In the genomic region with DNA sequence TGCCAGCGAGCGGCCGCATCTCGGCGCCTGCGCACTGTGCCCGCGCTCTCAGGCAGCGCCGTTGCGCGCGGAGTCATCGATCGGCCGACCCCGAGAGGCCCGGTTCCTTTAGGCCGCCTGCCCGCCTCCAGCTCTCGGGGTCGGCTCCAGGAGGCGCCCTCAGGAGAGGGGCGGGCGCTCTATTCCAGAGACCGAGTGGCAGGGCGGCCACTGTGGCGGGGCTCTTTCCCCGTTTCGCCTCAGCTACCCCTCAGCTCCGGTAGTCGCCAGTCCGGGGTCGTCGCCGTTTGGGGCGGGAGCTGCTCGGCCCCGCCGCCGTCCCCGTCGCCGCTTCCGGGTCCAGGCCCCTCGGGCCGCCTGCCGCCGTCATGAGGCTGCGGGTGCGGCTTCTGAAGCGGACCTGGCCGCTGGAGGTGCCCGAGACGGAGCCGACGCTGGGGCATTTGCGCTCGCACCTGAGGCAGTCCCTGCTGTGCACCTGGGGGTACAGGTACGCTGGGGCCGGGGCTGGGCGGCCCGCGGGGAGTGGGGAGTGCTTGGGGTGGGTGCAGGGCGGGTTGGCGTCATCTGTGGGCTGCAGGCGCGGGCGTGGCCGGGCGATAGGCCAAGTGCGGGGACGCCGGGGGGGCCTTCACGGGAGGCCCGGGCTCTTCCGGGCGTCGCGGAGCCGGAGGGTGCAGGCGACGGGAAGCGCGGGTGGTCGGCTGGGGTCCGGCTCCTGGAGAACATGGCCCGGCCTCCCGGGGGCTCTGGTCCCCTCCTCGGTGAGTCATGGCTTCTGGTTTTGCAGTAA, we compare ENCODE assay signal across 1 cellular context.
TF ChIP-seq lines count a peak whose summit lies in the region.

A gene (plus strand): TSS at position 177 of the 793 bp plus-strand sequence. CDS start 192 bp downstream, at position 369.

TF ChIP-seq in K562, 482 proteins besides CTCF, POLR2A, EP300 and RAD21 (continued from another document and continues in another):
- TF ChIP-seq TOE1 (IDR thresholded peaks at IDR 0.05; ENCODE audit: borderline replicate concordance): no peak
- no peak for TF ChIP-seq TOE1 (CRISPR knock-in tag; IDR thresholded peaks at IDR 0.05; ENCODE audit: borderline replicate concordance, low read depth)
- no peak for TF ChIP-seq SRSF9 (IDR thresholded peaks at IDR 0.05; ENCODE audit: borderline replicate concordance, low read depth, low read length)
- TF ChIP-seq, protein P1, sequence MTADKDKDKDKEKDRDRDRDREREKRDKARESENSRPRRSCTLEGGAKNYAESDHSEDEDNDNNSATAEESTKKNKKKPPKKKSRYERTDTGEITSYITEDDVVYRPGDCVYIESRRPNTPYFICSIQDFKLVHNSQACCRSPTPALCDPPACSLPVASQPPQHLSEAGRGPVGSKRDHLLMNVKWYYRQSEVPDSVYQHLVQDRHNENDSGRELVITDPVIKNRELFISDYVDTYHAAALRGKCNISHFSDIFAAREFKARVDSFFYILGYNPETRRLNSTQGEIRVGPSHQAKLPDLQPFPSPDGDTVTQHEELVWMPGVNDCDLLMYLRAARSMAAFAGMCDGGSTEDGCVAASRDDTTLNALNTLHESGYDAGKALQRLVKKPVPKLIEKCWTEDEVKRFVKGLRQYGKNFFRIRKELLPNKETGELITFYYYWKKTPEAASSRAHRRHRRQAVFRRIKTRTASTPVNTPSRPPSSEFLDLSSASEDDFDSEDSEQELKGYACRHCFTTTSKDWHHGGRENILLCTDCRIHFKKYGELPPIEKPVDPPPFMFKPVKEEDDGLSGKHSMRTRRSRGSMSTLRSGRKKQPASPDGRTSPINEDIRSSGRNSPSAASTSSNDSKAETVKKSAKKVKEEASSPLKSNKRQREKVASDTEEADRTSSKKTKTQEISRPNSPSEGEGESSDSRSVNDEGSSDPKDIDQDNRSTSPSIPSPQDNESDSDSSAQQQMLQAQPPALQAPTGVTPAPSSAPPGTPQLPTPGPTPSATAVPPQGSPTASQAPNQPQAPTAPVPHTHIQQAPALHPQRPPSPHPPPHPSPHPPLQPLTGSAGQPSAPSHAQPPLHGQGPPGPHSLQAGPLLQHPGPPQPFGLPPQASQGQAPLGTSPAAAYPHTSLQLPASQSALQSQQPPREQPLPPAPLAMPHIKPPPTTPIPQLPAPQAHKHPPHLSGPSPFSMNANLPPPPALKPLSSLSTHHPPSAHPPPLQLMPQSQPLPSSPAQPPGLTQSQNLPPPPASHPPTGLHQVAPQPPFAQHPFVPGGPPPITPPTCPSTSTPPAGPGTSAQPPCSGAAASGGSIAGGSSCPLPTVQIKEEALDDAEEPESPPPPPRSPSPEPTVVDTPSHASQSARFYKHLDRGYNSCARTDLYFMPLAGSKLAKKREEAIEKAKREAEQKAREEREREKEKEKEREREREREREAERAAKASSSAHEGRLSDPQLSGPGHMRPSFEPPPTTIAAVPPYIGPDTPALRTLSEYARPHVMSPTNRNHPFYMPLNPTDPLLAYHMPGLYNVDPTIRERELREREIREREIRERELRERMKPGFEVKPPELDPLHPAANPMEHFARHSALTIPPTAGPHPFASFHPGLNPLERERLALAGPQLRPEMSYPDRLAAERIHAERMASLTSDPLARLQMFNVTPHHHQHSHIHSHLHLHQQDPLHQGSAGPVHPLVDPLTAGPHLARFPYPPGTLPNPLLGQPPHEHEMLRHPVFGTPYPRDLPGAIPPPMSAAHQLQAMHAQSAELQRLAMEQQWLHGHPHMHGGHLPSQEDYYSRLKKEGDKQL (CRISPR knock-in tag; IDR thresholded peaks at IDR 0.05; ENCODE audit: borderline replicate concordance): no peak
- no peak for TF ChIP-seq ZNF316 (IDR thresholded peaks at IDR 0.05)
- no peak for TF ChIP-seq PHF21A (IDR thresholded peaks at IDR 0.05; ENCODE audit: borderline replicate concordance, low read depth)
- TF ChIP-seq BACH1 (tag; IDR thresholded peaks at IDR 0.05): no peak
- 0 out of 2 replicates have a peak, but pooled peaks have one; percentile 28 for TF ChIP-seq ZNF232 (CRISPR knock-in tag; IDR thresholded peaks at IDR 0.05)
- TF ChIP-seq, protein P2, sequence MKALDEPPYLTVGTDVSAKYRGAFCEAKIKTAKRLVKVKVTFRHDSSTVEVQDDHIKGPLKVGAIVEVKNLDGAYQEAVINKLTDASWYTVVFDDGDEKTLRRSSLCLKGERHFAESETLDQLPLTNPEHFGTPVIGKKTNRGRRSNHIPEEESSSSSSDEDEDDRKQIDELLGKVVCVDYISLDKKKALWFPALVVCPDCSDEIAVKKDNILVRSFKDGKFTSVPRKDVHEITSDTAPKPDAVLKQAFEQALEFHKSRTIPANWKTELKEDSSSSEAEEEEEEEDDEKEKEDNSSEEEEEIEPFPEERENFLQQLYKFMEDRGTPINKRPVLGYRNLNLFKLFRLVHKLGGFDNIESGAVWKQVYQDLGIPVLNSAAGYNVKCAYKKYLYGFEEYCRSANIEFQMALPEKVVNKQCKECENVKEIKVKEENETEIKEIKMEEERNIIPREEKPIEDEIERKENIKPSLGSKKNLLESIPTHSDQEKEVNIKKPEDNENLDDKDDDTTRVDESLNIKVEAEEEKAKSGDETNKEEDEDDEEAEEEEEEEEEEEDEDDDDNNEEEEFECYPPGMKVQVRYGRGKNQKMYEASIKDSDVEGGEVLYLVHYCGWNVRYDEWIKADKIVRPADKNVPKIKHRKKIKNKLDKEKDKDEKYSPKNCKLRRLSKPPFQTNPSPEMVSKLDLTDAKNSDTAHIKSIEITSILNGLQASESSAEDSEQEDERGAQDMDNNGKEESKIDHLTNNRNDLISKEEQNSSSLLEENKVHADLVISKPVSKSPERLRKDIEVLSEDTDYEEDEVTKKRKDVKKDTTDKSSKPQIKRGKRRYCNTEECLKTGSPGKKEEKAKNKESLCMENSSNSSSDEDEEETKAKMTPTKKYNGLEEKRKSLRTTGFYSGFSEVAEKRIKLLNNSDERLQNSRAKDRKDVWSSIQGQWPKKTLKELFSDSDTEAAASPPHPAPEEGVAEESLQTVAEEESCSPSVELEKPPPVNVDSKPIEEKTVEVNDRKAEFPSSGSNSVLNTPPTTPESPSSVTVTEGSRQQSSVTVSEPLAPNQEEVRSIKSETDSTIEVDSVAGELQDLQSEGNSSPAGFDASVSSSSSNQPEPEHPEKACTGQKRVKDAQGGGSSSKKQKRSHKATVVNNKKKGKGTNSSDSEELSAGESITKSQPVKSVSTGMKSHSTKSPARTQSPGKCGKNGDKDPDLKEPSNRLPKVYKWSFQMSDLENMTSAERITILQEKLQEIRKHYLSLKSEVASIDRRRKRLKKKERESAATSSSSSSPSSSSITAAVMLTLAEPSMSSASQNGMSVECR (CRISPR knock-in tag; IDR thresholded peaks at IDR 0.05): peak; percentile 66; the same call in 1 of the 2 replicates
- TF ChIP-seq PHB2 (IDR thresholded peaks at IDR 0.05; ENCODE audit: low read depth): no peak
- no peak for TF ChIP-seq ZNF134 (CRISPR knock-in tag; conservative IDR thresholded peaks at IDR 0.05)
- no peak for TF ChIP-seq ZNF133 (CRISPR knock-in tag; IDR thresholded peaks at IDR 0.05)
- no peak for TF ChIP-seq ZNF165 (CRISPR knock-in tag; IDR thresholded peaks at IDR 0.05; ENCODE audit: borderline replicate concordance)
- no peak for TF ChIP-seq BHLHE40 (IDR thresholded peaks at IDR 0.05; ENCODE audit: low read length)
- TF ChIP-seq MEIS2 (IDR thresholded peaks at IDR 0.05; ENCODE audit: partially characterized antibody): peak; percentile 54
- TF ChIP-seq, protein P3, sequence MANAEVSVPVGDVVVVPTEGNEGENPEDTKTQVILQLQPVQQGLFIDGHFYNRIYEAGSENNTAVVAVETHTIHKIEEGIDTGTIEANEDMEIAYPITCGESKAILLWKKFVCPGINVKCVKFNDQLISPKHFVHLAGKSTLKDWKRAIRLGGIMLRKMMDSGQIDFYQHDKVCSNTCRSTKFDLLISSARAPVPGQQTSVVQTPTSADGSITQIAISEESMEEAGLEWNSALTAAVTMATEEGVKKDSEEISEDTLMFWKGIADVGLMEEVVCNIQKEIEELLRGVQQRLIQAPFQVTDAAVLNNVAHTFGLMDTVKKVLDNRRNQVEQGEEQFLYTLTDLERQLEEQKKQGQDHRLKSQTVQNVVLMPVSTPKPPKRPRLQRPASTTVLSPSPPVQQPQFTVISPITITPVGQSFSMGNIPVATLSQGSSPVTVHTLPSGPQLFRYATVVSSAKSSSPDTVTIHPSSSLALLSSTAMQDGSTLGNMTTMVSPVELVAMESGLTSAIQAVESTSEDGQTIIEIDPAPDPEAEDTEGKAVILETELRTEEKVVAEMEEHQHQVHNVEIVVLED (CRISPR knock-in tag; IDR thresholded peaks at IDR 0.05): no peak
- TF ChIP-seq, protein P4, sequence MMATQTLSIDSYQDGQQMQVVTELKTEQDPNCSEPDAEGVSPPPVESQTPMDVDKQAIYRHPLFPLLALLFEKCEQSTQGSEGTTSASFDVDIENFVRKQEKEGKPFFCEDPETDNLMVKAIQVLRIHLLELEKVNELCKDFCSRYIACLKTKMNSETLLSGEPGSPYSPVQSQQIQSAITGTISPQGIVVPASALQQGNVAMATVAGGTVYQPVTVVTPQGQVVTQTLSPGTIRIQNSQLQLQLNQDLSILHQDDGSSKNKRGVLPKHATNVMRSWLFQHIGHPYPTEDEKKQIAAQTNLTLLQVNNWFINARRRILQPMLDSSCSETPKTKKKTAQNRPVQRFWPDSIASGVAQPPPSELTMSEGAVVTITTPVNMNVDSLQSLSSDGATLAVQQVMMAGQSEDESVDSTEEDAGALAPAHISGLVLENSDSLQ (IDR thresholded peaks at IDR 0.05): no peak
- peak; percentile 38 for TF ChIP-seq SAP30 (IDR thresholded peaks at IDR 0.05; ENCODE audit: borderline replicate concordance, insufficient read depth, low read depth, low read length, poor library complexity, severe bottlenecking)
- TF ChIP-seq POU5F1 (IDR thresholded peaks at IDR 0.05; ENCODE audit: borderline replicate concordance, low read depth, low read length, partially characterized antibody): no peak
- TF ChIP-seq ZNF3 (CRISPR knock-in tag; IDR thresholded peaks at IDR 0.05): no peak
- no peak for TF ChIP-seq ZNF274 (IDR thresholded peaks at IDR 0.05; ENCODE audit: borderline replicate concordance, low read depth, low read length)
- TF ChIP-seq SOX6 (IDR thresholded peaks at IDR 0.05): no peak
- no peak for TF ChIP-seq ZNF584 (CRISPR knock-in tag; IDR thresholded peaks at IDR 0.05; ENCODE audit: low read depth)
- TF ChIP-seq, protein P5, sequence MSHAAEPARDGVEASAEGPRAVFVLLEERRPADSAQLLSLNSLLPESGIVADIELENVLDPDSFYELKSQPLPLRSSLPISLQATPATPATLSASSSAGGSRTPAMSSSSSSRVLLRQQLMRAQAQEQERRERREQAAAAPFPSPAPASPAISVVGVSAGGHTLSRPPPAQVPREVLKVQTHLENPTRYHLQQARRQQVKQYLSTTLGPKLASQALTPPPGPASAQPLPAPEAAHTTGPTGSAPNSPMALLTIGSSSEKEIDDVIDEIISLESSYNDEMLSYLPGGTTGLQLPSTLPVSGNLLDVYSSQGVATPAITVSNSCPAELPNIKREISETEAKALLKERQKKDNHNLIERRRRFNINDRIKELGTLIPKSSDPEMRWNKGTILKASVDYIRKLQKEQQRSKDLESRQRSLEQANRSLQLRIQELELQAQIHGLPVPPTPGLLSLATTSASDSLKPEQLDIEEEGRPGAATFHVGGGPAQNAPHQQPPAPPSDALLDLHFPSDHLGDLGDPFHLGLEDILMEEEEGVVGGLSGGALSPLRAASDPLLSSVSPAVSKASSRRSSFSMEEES (CRISPR knock-in tag; IDR thresholded peaks at IDR 0.05): no peak
- TF ChIP-seq, protein P6, sequence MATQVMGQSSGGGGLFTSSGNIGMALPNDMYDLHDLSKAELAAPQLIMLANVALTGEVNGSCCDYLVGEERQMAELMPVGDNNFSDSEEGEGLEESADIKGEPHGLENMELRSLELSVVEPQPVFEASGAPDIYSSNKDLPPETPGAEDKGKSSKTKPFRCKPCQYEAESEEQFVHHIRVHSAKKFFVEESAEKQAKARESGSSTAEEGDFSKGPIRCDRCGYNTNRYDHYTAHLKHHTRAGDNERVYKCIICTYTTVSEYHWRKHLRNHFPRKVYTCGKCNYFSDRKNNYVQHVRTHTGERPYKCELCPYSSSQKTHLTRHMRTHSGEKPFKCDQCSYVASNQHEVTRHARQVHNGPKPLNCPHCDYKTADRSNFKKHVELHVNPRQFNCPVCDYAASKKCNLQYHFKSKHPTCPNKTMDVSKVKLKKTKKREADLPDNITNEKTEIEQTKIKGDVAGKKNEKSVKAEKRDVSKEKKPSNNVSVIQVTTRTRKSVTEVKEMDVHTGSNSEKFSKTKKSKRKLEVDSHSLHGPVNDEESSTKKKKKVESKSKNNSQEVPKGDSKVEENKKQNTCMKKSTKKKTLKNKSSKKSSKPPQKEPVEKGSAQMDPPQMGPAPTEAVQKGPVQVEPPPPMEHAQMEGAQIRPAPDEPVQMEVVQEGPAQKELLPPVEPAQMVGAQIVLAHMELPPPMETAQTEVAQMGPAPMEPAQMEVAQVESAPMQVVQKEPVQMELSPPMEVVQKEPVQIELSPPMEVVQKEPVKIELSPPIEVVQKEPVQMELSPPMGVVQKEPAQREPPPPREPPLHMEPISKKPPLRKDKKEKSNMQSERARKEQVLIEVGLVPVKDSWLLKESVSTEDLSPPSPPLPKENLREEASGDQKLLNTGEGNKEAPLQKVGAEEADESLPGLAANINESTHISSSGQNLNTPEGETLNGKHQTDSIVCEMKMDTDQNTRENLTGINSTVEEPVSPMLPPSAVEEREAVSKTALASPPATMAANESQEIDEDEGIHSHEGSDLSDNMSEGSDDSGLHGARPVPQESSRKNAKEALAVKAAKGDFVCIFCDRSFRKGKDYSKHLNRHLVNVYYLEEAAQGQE (CRISPR knock-in tag; IDR thresholded peaks at IDR 0.05; ENCODE audit: low read depth): 0 out of 2 replicates have a peak, but pooled peaks have one; percentile 45
